Comparison of ENCODE assay signal across 30 cellular contexts in the genomic region with DNA sequence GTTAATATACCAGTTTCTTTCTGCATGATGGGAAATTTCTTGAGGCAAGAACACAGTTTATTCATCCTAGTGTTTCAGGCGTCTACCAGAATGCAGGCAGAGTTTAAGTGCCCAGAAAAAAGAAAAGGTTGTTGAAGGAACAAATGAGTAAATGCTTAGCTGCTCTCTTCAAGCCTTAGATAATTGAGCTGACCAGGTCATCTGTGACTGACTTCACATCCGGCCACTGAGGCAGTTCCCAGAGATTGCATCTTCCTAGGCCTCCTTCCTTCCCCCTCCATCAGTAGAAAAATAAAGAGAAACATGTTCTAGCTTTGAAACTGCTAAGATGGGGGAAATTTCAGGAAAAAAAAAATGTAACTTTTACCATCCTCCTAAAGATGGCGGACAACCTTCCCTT. TPM values are rescaled to one million over a fixed set of nuclear protein-coding genes. Genes with fewer than 3 reads are reported as not detected.
"Had no signal": no experiment of that assay in that cellular context is flagged by ENCODE, and none has a peak within 500 bp of the region (broad histone marks: within the 10 kb centered on the region; RNA-seq: fewer than 3 reads in every experiment).

No MANE protein-coding gene starts in this region.

- FAIRE-seq: astrocyte, bronchial epithelial cell, frontal cortex had no signal

- H3K36me3 Mint-ChIP-seq: activated naive CD4-positive, alpha-beta T cell treated with anti-CD3 and anti-CD28 coated beads, Interleukin-2, amount 10 ng/mL, durations not matched to agents 7 days and 5 days; activated naive CD4-positive, alpha-beta T cell treated with anti-CD3 and anti-CD28 coated beads, Interleukin-2, amount 50 U/mL, for 72 hours; activated naive CD8-positive, alpha-beta T cell treated with anti-CD3 and anti-CD28 coated beads, Interleukin-2, amount 10 ng/mL, durations not matched to agents 7 days and 5 days had no signal

- H3K9me3 ChIP-seq: esophagus squamous epithelium had no signal

- H3K4me3 ChIP-seq: coronary artery, dorsolateral prefrontal cortex, esophagus squamous epithelium had no signal

- H3K4me1 ChIP-seq: esophagus squamous epithelium had no signal

- H3K27ac Mint-ChIP-seq: activated B cell treated with CpG ODN at 0.5 μM for 24 hours; activated CD8-positive, alpha-beta T cell treated with anti-CD3 and anti-CD28 coated beads for 36 hours; activated naive CD4-positive, alpha-beta T cell treated with anti-CD3 and anti-CD28 coated beads, Interleukin-2, amount 10 ng/mL, durations not matched to agents 7 days and 5 days; activated naive CD4-positive, alpha-beta T cell treated with anti-CD3 and anti-CD28 coated beads, Interleukin-2, amount 50 U/mL, for 72 hours; activated naive CD8-positive, alpha-beta T cell treated with anti-CD3 and anti-CD28 coated beads, Interleukin-2, amount 10 ng/mL, durations not matched to agents 7 days and 5 days; activated T-helper 1 cell treated with anti-CD3 and anti-CD28 coated beads, Interleukin-12 subunit alpha, Interleukin-12 subunit beta, Interleukin-2, Interleukin-4 antibody, amounts not matched to agents 30 ng/mL and 10 ng/mL and 1 ng/mL, durations not matched to agents 14 hours and 24 hours and 36 hours; activated T-helper 2 cell treated with anti-CD3 and anti-CD28 coated beads, Interferon-gamma antibody, Interleukin-2, Interleukin-4, amounts not matched to agents 10 μg/mL and 5 μg/mL and 100 μg/mL, durations not matched to agents 14 hours and 24 hours and 36 hours; dendritic cell treated with granulocyte-macrophage colony-stimulating factor and Interleukin-4, amounts not matched to agents 40 ng/mL and 50 ng/mL, for 4 days; endodermal cell had no signal

- H3K27me3 ChIP-seq: brain microvascular endothelial cell had no signal

- H3K9me3 Mint-ChIP-seq: activated CD8-positive, alpha-beta T cell treated with anti-CD3 and anti-CD28 coated beads for 36 hours; activated naive CD4-positive, alpha-beta T cell treated with anti-CD3 and anti-CD28 coated beads, Interleukin-2, amount 10 ng/mL, durations not matched to agents 7 days and 5 days; activated naive CD8-positive, alpha-beta T cell treated with anti-CD3 and anti-CD28 coated beads, Interleukin-2, amount 10 ng/mL, durations not matched to agents 7 days and 5 days; activated T-cell treated with anti-CD3 and anti-CD28 coated beads, Interleukin-2, amount 50 U/mL, for 4 hours; activated T-helper 1 cell treated with anti-CD3 and anti-CD28 coated beads, Interleukin-12 subunit alpha, Interleukin-12 subunit beta, Interleukin-2, Interleukin-4 antibody, amounts not matched to agents 30 ng/mL and 10 ng/mL and 1 ng/mL, durations not matched to agents 14 hours and 24 hours and 36 hours; activated T-helper 2 cell treated with anti-CD3 and anti-CD28 coated beads, Interferon-gamma antibody, Interleukin-2, Interleukin-4, amounts not matched to agents 10 μg/mL and 5 μg/mL and 100 μg/mL, durations not matched to agents 14 hours and 24 hours and 36 hours; central memory CD8-positive, alpha-beta T cell; dendritic cell treated with granulocyte-macrophage colony-stimulating factor and Interleukin-4, amounts not matched to agents 40 ng/mL and 50 ng/mL, for 4 days had no signal

- DNase-seq: activated B cell treated with CpG ODN at 0.5 μM for 24 hours; activated CD4-positive, alpha-beta T cell treated with anti-CD3 and anti-CD28 coated beads for 48 hours; activated CD4-positive, alpha-beta T cell treated with anti-CD3 and anti-CD28 coated beads, Interleukin-2, amount 50 U/mL, for 1 hour; activated CD4-positive, alpha-beta T cell treated with anti-CD3 and anti-CD28 coated beads, Interleukin-2, amount 50 U/mL, for 48 hours; activated CD8-positive, alpha-beta memory T cell treated with anti-CD3 and anti-CD28 coated beads for 24 hours; activated CD8-positive, alpha-beta T cell treated with anti-CD3 and anti-CD28 coated beads for 36 hours; activated effector memory CD4-positive, alpha-beta T cell treated with anti-CD3 and anti-CD28 coated beads, Interleukin-2, amount 50 U/mL, for 16 hours; activated naive CD4-positive, alpha-beta T cell treated with anti-CD3 and anti-CD28 coated beads, Interleukin-2, amount 10 ng/mL, durations not matched to agents 7 days and 5 days; activated naive CD8-positive, alpha-beta T cell treated with anti-CD3 and anti-CD28 coated beads, Interleukin-2, amount 10 ng/mL, durations not matched to agents 7 days and 5 days; activated T-cell treated with anti-CD3 and anti-CD28 coated beads, Interleukin-2, amount 50 U/mL, for 4 hours; anterior cingulate cortex; brain microvascular endothelial cell; dorsolateral prefrontal cortex; effector memory CD4-positive, alpha-beta T cell; endodermal cell; erythroblast; esophagus squamous epithelium; foreskin fibroblast; head of caudate nucleus; T-helper 2 cell; WERI-Rb-1 had no signal

- H3K4me3 Mint-ChIP-seq: activated B cell treated with CpG ODN at 0.5 μM for 24 hours; activated CD8-positive, alpha-beta T cell treated with anti-CD3 and anti-CD28 coated beads for 36 hours; activated naive CD4-positive, alpha-beta T cell treated with anti-CD3 and anti-CD28 coated beads, Interleukin-2, amount 10 ng/mL, durations not matched to agents 7 days and 5 days; activated naive CD8-positive, alpha-beta T cell treated with anti-CD3 and anti-CD28 coated beads, Interleukin-2, amount 10 ng/mL, durations not matched to agents 7 days and 5 days; activated T-cell treated with anti-CD3 and anti-CD28 coated beads, Interleukin-2, amount 50 U/mL, for 4 hours; activated T-helper 1 cell treated with anti-CD3 and anti-CD28 coated beads, Interleukin-12 subunit alpha, Interleukin-12 subunit beta, Interleukin-2, Interleukin-4 antibody, amounts not matched to agents 30 ng/mL and 10 ng/mL and 1 ng/mL, durations not matched to agents 14 hours and 24 hours and 36 hours; central memory CD8-positive, alpha-beta T cell; dendritic cell treated with granulocyte-macrophage colony-stimulating factor and Interleukin-4, amounts not matched to agents 40 ng/mL and 50 ng/mL, for 4 days; endodermal cell had no signal

- H3K36me3 ChIP-seq: brain microvascular endothelial cell, esophagus squamous epithelium, WERI-Rb-1 had no signal

- H3K4me1 Mint-ChIP-seq: activated B cell treated with CpG ODN at 0.5 μM for 24 hours; activated naive CD4-positive, alpha-beta T cell treated with anti-CD3 and anti-CD28 coated beads, Interleukin-2, amount 10 ng/mL, durations not matched to agents 7 days and 5 days; activated naive CD8-positive, alpha-beta T cell treated with anti-CD3 and anti-CD28 coated beads, Interleukin-2, amount 10 ng/mL, durations not matched to agents 7 days and 5 days; central memory CD8-positive, alpha-beta T cell; endodermal cell had no signal

- H3K27ac ChIP-seq: brain microvascular endothelial cell, coronary artery, dorsolateral prefrontal cortex, esophagus squamous epithelium, WERI-Rb-1 had no signal

RNA-seq across cellular contexts. Expression of a gene that starts 9.4 kb away (rescaled TPM):
- total RNA-seq: activated CD8-positive, alpha-beta T cell treated with anti-CD3 and anti-CD28 coated beads for 36 hours; bronchial epithelial cell had no signal
